Comparison of ENCODE assay signal across 29 cellular contexts in genomic region chr10:91046891-91047290, GRCh38.
"Had no signal": no experiment of that assay in that cellular context is flagged by ENCODE, and none has a peak within 500 bp of the region (broad histone marks: within the 10 kb centered on the region; RNA-seq: fewer than 3 reads in every experiment).

No MANE protein-coding gene starts in this region.

- ATAC-seq: left cardiac atrium; naive thymus-derived CD4-positive, alpha-beta T cell; psoas muscle; stimulated activated memory B cell treated with anti-CD40 and anti-IgM and Interleukin-4, amounts not matched to agents 10 μg/mL and 1 μg/mL and 100 μg/mL, for 72 hours had no signal

- H3K27ac ChIP-seq: brain microvascular endothelial cell, neutrophil, pancreas, psoas muscle, right atrium auricular region, skin epidermis, vagina had no signal

- H3K27me3 ChIP-seq: brain microvascular endothelial cell, neutrophil, pancreas, right atrium auricular region, vagina had no signal

- DNase-seq: activated B cell treated with CpG ODN at 0.5 μM for 24 hours; activated CD4-positive, alpha-beta T cell treated with anti-CD3 and anti-CD28 coated beads for 4 hours; activated CD4-positive, alpha-beta T cell treated with anti-CD3 and anti-CD28 coated beads, Interleukin-2, amount 50 U/mL, for 48 hours; activated naive CD4-positive, alpha-beta T cell treated with Interleukin-2 at 50 U/mL for 16 hours; activated naive CD8-positive, alpha-beta T cell treated with anti-CD3 and anti-CD28 coated beads for 36 hours; activated T-cell treated with anti-CD3 and anti-CD28 coated beads, Interleukin-2, amount 50 U/mL, for 48 hours; amygdala; brain microvascular endothelial cell; caudate nucleus; effector CD8-positive, alpha-beta T cell; erythroblast; head of caudate nucleus; islet precursor cell; left cardiac atrium; lower lobe of right lung; naive thymus-derived CD4-positive, alpha-beta T cell; pancreas; psoas muscle; stimulated activated CD4-positive, alpha-beta T cell treated with anti-CD3 and anti-CD28 coated beads, Interleukin-2, amount 100 ng/mL, for 24 hours; T1000; trophoblast cell had no signal

- H3K27ac Mint-ChIP-seq: activated B cell treated with CpG ODN at 0.5 μM for 24 hours; activated naive CD8-positive, alpha-beta T cell treated with anti-CD3 and anti-CD28 coated beads for 36 hours; dendritic cell treated with granulocyte-macrophage colony-stimulating factor and Interleukin-4, amounts not matched to agents 40 ng/mL and 50 ng/mL, for 4 days; naive thymus-derived CD4-positive, alpha-beta T cell; stimulated activated memory B cell treated with anti-CD40 and anti-IgM and Interleukin-4, amounts not matched to agents 10 μg/mL and 1 μg/mL and 100 μg/mL, for 72 hours; T-helper 1 cell treated with Interleukin-12 subunit alpha and Interleukin-12 subunit beta and Interleukin-4 antibody, amounts not matched to agents 30 μg/mL and 1 μg/mL, for 36 hours had no signal

- H3K36me3 ChIP-seq: brain microvascular endothelial cell, lower lobe of right lung, neutrophil, pancreas, right atrium auricular region had no signal

- H3K4me1 Mint-ChIP-seq: activated B cell treated with CpG ODN at 0.5 μM for 24 hours had no signal

- H3K9me3 Mint-ChIP-seq: activated naive CD8-positive, alpha-beta T cell treated with anti-CD3 and anti-CD28 coated beads for 36 hours; dendritic cell treated with granulocyte-macrophage colony-stimulating factor and Interleukin-4, amounts not matched to agents 40 ng/mL and 50 ng/mL, for 4 days; naive thymus-derived CD4-positive, alpha-beta T cell; stimulated activated memory B cell treated with anti-CD40 and anti-IgM and Interleukin-4, amounts not matched to agents 10 μg/mL and 1 μg/mL and 100 μg/mL, for 72 hours; T-helper 1 cell treated with Interleukin-12 subunit alpha and Interleukin-12 subunit beta and Interleukin-4 antibody, amounts not matched to agents 30 μg/mL and 1 μg/mL, for 36 hours had no signal

- FAIRE-seq: frontal cortex, pancreas had no signal

- H3K4me3 ChIP-seq: lower lobe of right lung, pancreas, psoas muscle, right atrium auricular region, skin epidermis, vagina had no signal

- H3K4me1 ChIP-seq: lower lobe of right lung, pancreas had no signal

- H3K36me3 Mint-ChIP-seq: activated naive CD8-positive, alpha-beta T cell treated with anti-CD3 and anti-CD28 coated beads for 36 hours; naive thymus-derived CD4-positive, alpha-beta T cell; stimulated activated memory B cell treated with anti-CD40 and anti-IgM and Interleukin-4, amounts not matched to agents 10 μg/mL and 1 μg/mL and 100 μg/mL, for 72 hours had no signal

- H3K9me3 ChIP-seq: lower lobe of right lung, neutrophil, pancreas, psoas muscle, right atrium auricular region, vagina had no signal

- H3K4me3 Mint-ChIP-seq: activated B cell treated with CpG ODN at 0.5 μM for 24 hours; activated naive CD8-positive, alpha-beta T cell treated with anti-CD3 and anti-CD28 coated beads for 36 hours; dendritic cell treated with granulocyte-macrophage colony-stimulating factor and Interleukin-4, amounts not matched to agents 40 ng/mL and 50 ng/mL, for 4 days; naive thymus-derived CD4-positive, alpha-beta T cell; stimulated activated memory B cell treated with anti-CD40 and anti-IgM and Interleukin-4, amounts not matched to agents 10 μg/mL and 1 μg/mL and 100 μg/mL, for 72 hours; T-helper 1 cell treated with Interleukin-12 subunit alpha and Interleukin-12 subunit beta and Interleukin-4 antibody, amounts not matched to agents 30 μg/mL and 1 μg/mL, for 36 hours had no signal

- H3K27me3 Mint-ChIP-seq: activated B cell treated with CpG ODN at 0.5 μM for 24 hours; dendritic cell treated with granulocyte-macrophage colony-stimulating factor and Interleukin-4, amounts not matched to agents 40 ng/mL and 50 ng/mL, for 4 days; stimulated activated memory B cell treated with anti-CD40 and anti-IgM and Interleukin-4, amounts not matched to agents 10 μg/mL and 1 μg/mL and 100 μg/mL, for 72 hours had no signal
